Comparison of ENCODE assay signal across 15 cellular contexts in the genomic region with DNA sequence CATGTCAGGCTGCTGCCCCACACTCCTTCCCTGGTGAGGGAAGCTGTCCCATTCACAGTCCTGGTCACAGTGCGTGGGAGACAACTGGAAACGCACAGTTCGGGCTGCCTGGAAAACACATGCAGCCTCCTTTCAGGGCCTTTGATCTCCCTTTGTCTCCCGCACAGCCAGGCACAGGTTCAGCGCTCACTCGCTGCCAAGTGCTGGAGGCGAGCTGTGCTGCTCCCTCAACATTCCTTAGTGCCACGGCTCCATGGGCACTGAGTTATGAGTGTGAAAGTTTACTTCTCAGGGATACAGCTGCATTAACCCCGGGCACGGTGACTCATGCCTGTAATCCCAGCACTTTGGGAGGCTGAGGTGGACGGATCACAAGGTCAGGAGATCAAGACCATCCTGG. TPM values are rescaled to one million over a fixed set of nuclear protein-coding genes. Genes with fewer than 3 reads are reported as not detected.
DNase-seq lines count a peak whose midpoint lies in the region; ATAC-seq and FAIRE-seq lines count a peak whose summit lies in the region.
"Had no signal": no experiment of that assay in that cellular context is flagged by ENCODE, and none has a peak within 500 bp of the region (broad histone marks: within the 10 kb centered on the region; RNA-seq: fewer than 3 reads in every experiment).

No MANE protein-coding gene starts in this region.

- H3K36me3 ChIP-seq in NT2/D1 (ENCODE audit: insufficient read depth, insufficient read length, low read length), result peaks cover 96% of the 10 kb centered on the region
- peaks cover 68 to 85% of the 10 kb centered on the region in 2 experiments for H3K36me3 ChIP-seq in mesenchymal stem cell (ENCODE audit: control insufficient read depth in 1 of 2, insufficient read depth in 2 of 2, low read depth in 1 of 2, low read length in 2 of 2)
- H3K36me3 ChIP-seq in small intestine (ENCODE audit: control insufficient read depth in 2 of 2, insufficient read depth in 2 of 2, low read length in 2 of 2), result peaks cover 21 to 26% of the 10 kb centered on the region in 2 donors

- no peak overlapping the region for H2BK120ac ChIP-seq in mesenchymal stem cell (ENCODE audit: low read depth, low read length)

- no peak overlapping the region for H2BK5ac ChIP-seq in mesenchymal stem cell (ENCODE audit: low read depth, low read length, poor library complexity, severe bottlenecking)

- no peak overlapping the region for H3K27ac Mint-ChIP-seq in activated T-helper 17 cell treated with anti-CD3 and anti-CD28 coated beads, Interleukin-2, amount 50 U/mL, for 72 hours

- no peaks in the 10 kb centered on the region for H3K27me3 ChIP-seq in NT2/D1 (ENCODE audit: insufficient read depth, insufficient read length)
- no peaks in the 10 kb centered on the region for H3K27me3 ChIP-seq in mesenchymal stem cell (ENCODE audit: control insufficient read depth in 1 of 2, insufficient read depth in 1 of 2, low read length in 2 of 2)
- H3K27me3 ChIP-seq in small intestine (ENCODE audit: control insufficient read depth in 2 of 2, insufficient read depth in 2 of 2, low read length in 2 of 2), result no peaks in the 10 kb centered on the region
- H3K27me3 ChIP-seq: BLaER1 treated with 17β-estradiol and CSF1 and Interleukin-3, amounts not matched to agents 10 nM and 100 nM had no signal

- peaks cover 25% of the 10 kb centered on the region for H3K79me1 ChIP-seq in mesenchymal stem cell (replicated peaks; ENCODE audit: low read length, poor library complexity, severe bottlenecking)

- no peak for FAIRE-seq in small intestine (lab: Jason Lieb, UNC)

- 50% methylated on average over 11 of the region's 11 CpGs for WGBS in mesenchymal stem cell
- WGBS in small intestine, 3 donors, result 75 to 83% (median 83%) methylated on average over 11 of the region's 11 CpGs

- H2AK5ac ChIP-seq in mesenchymal stem cell (ENCODE audit: low read length, severe bottlenecking), result no peak overlapping the region

- no peaks in the 10 kb centered on the region for H3K27me3 Mint-ChIP-seq in activated T-helper 17 cell treated with anti-CD3 and anti-CD28 coated beads, Interleukin-2, amount 50 U/mL, for 72 hours

- no peak for ATAC-seq in activated T-helper 17 cell treated with anti-CD3 and anti-CD28 coated beads, Interleukin-2, amount 50 U/mL, for 72 hours (replicated peaks)
- ATAC-seq in GM18873 (IDR thresholded peaks at IDR 0.05; ENCODE audit: low FRiP score, unreplicated experiment), result no peak

- H3K4ac ChIP-seq in mesenchymal stem cell (ENCODE audit: low read depth in 1 of 2, low read length in 2 of 2), result no peak overlapping the region

- H3K9ac ChIP-seq in NT2/D1 (ENCODE audit: insufficient read length, low read depth) (peak overlapping the region; percentile 5), mesenchymal stem cell (ENCODE audit: low read length) (no peak overlapping the region)

- DNase-seq in Caki2 (ENCODE audit: low read depth) (peak; percentile 81), NT2/D1 (ENCODE audit: low read depth, low spot score) (no peak), mesenchymal stem cell (peak; percentile 49), activated gamma-delta T cell (lab: John Stamatoyannopoulos, UW) (no peak), small intestine (no peak)
- DNase-seq: amniotic stem cell; effector memory CD4-positive, alpha-beta T cell; NCI-H1092 treated with DMSO at 0.1 percent for 48 hours; SHP77; stimulated activated naive CD4-positive, alpha-beta T cell had no signal

- H3K9me3 ChIP-seq in NT2/D1 (ENCODE audit: insufficient read depth, low read length) (no peaks in the 10 kb centered on the region), mesenchymal stem cell (ENCODE audit: control insufficient read depth, low read length) (no peaks in the 10 kb centered on the region), small intestine (ENCODE audit: control insufficient read depth, low read depth) (no peaks in the 10 kb centered on the region)
- H3K9me3 ChIP-seq: BLaER1 treated with 17β-estradiol and CSF1 and Interleukin-3, amounts not matched to agents 10 nM and 100 nM had no signal

- H3K4me1 ChIP-seq in NT2/D1 (ENCODE audit: insufficient read depth, insufficient read length) (peaks cover 2% of the 10 kb centered on the region), mesenchymal stem cell (ENCODE audit: control insufficient read depth, insufficient read depth, low read depth, low read length) (peaks cover 26% of the 10 kb centered on the region), small intestine (ENCODE audit: control insufficient read depth in 2 of 2, insufficient read depth in 1 of 2, low read depth in 1 of 2, low read length in 1 of 2) (peaks cover 0 to 2% of the 10 kb centered on the region in 2 donors)

- H3K4me3 ChIP-seq in NT2/D1 (ENCODE audit: insufficient read length, low read depth), result no peak overlapping the region
- no peak overlapping the region for H3K4me3 ChIP-seq in mesenchymal stem cell (ENCODE audit: insufficient read depth in 1 of 2, low read depth in 1 of 2, low read length in 2 of 2)
- H3K4me3 ChIP-seq in small intestine (ENCODE audit: low read depth in 1 of 2, low read length in 2 of 2), result no peak overlapping the region
- H3K4me3 ChIP-seq: BLaER1 treated with 17β-estradiol and CSF1 and Interleukin-3, amounts not matched to agents 10 nM and 100 nM had no signal

- H4K91ac ChIP-seq in mesenchymal stem cell (ENCODE audit: low read length), result no peak overlapping the region

- H3K4me1 Mint-ChIP-seq in activated T-helper 17 cell treated with anti-CD3 and anti-CD28 coated beads, Interleukin-2, amount 50 U/mL, for 72 hours, result peaks cover 11% of the 10 kb centered on the region

- peaks cover 100% of the 10 kb centered on the region for H3K36me3 Mint-ChIP-seq in activated T-helper 17 cell treated with anti-CD3 and anti-CD28 coated beads, Interleukin-2, amount 50 U/mL, for 72 hours (ENCODE audit: low read depth)

- H2AFZ ChIP-seq in mesenchymal stem cell (ENCODE audit: low read depth, low read length), result no peak overlapping the region

- no peak overlapping the region for H3K23ac ChIP-seq in mesenchymal stem cell (ENCODE audit: low read length in 2 of 2)

- H3K4me2 ChIP-seq in mesenchymal stem cell (ENCODE audit: low read length, poor library complexity, severe bottlenecking), result no peak overlapping the region

- H3K18ac ChIP-seq in mesenchymal stem cell (ENCODE audit: low read depth in 1 of 2, low read length in 2 of 2), result no peak overlapping the region

- H4K8ac ChIP-seq in mesenchymal stem cell (ENCODE audit: low read length), result no peak overlapping the region

- no peaks in the 10 kb centered on the region for H3K9me3 Mint-ChIP-seq in activated T-helper 17 cell treated with anti-CD3 and anti-CD28 coated beads, Interleukin-2, amount 50 U/mL, for 72 hours

- H2BK15ac ChIP-seq in mesenchymal stem cell (ENCODE audit: low read depth, poor library complexity, severe bottlenecking), result no peak overlapping the region

- no peak overlapping the region for H2BK12ac ChIP-seq in mesenchymal stem cell (ENCODE audit: low read length in 2 of 2)

- in situ Hi-C loops in Caki2 (cut with HindIII; ENCODE audit: low pct_unique_long_range_greater_than_20kb, low sequenced_read_pairs), result no loop called here

- H3K27ac ChIP-seq in cingulate gyrus (ENCODE audit: low read depth, low read length) (peak overlapping the region; percentile 39), mesenchymal stem cell (ENCODE audit: low read length, poor library complexity, severe bottlenecking) (peak overlapping the region; percentile 13), small intestine (ENCODE audit: low read depth in 1 of 2, low read length in 1 of 2) (no peak overlapping the region)

- H3K4me3 Mint-ChIP-seq in activated T-helper 17 cell treated with anti-CD3 and anti-CD28 coated beads, Interleukin-2, amount 50 U/mL, for 72 hours, result no peak overlapping the region

- no peak overlapping the region for H3K14ac ChIP-seq in mesenchymal stem cell (ENCODE audit: low read length in 2 of 2)

RNA-seq across cellular contexts. Expression of a gene that starts 9.1 kb away (rescaled TPM):
- total RNA-seq in Caki2 (2014; rRNA removed; shearing (Covaris generic); ENCODE audit: low replicate concordance), result 20.0 and 26.9 TPM in 2 replicates
- 32.3 TPM for polyA plus RNA-seq in mesenchymal stem cell (2013, experiment 1 of 2)
- 32.4 TPM for polyA plus RNA-seq in mesenchymal stem cell (2013, experiment 2 of 2)
- 10 to 100 TPM; 20.3 to 23.3 (median 22.5) TPM for polyA plus RNA-seq in small intestine
- total RNA-seq in activated T-helper 17 cell treated with anti-CD3 and anti-CD28 coated beads, Interleukin-2, amount 50 U/mL, for 72 hours, result 10 to 100 TPM; 23.7 to 40.3 TPM

RNA-seq across cellular contexts. Expression of a gene that starts 28.8 kb away (rescaled TPM):
- total RNA-seq in Caki2 (2014; rRNA removed; shearing (Covaris generic); ENCODE audit: low replicate concordance), result not detected in 2 replicates
- 1.6 TPM for polyA plus RNA-seq in mesenchymal stem cell (2013, experiment 1 of 2)
- polyA plus RNA-seq in mesenchymal stem cell (2013, experiment 2 of 2), result 1.5 TPM
- under 1 TPM in 1 of 3 donors, not detected in 2; 0.13 TPM for polyA plus RNA-seq in small intestine
- under 1 TPM in 1 of 2 donors, not detected in 1; 0.61 TPM for total RNA-seq in activated T-helper 17 cell treated with anti-CD3 and anti-CD28 coated beads, Interleukin-2, amount 50 U/mL, for 72 hours

RNA-seq across cellular contexts. Expression of a gene that starts 47.4 kb away (rescaled TPM):
- total RNA-seq in Caki2 (2014; rRNA removed; shearing (Covaris generic); ENCODE audit: low replicate concordance), result 2.9 and 5.0 TPM in 2 replicates
- 0.10 TPM for polyA plus RNA-seq in mesenchymal stem cell (2013, experiment 1 of 2)
- polyA plus RNA-seq in mesenchymal stem cell (2013, experiment 2 of 2), result not detected
- polyA plus RNA-seq in small intestine, result under 1 TPM in 1 of 3 donors, not detected in 2; 0.51 TPM
- not detected for total RNA-seq in activated T-helper 17 cell treated with anti-CD3 and anti-CD28 coated beads, Interleukin-2, amount 50 U/mL, for 72 hours
- total RNA-seq: NCI-H460 had no signal

Comparison
In these comparisons a context has a peak if more than half of its experiments do, and no peak if none do; other contexts are left out.
1. DNase-seq: peak in Caki2 (single experiment) and mesenchymal stem cell (single experiment); none in NT2/D1 (single experiment), activated gamma-delta T cell (single experiment) and small intestine (single experiment).
2. H3K27ac ChIP-seq: peak in cingulate gyrus (single experiment) and mesenchymal stem cell (single experiment); none in small intestine (0 of 2).